24 cellular contexts compared by ENCODE assay signal in the genomic region with DNA sequence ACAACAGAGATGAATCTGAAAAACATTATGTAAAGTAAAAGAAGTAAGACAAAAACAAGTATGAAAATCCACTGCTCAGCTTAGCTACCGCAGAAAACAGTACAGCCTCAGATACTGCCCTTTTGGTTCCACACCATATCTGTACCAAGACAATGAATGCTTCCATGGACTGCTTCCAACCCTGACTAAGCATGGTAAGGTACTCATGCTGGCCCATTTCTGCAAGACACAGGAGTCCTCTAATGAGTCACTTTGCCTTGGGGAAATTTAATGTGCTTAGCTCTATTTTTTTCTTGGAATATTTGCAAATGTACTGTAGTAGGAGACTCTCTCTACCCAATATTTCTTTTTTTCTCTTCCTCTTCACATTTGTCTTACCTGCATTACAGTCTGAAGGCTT.
"Had no signal": no experiment of that assay in that cellular context is flagged by ENCODE, and none has a peak within 500 bp of the region (broad histone marks: within the 10 kb centered on the region; RNA-seq: fewer than 3 reads in every experiment).

No MANE protein-coding gene starts in this region.

- H3K4me1 ChIP-seq: body of pancreas, esophagus squamous epithelium, lower lobe of right lung, testis, upper lobe of right lung had no signal

- H3K36me3 ChIP-seq: esophagus squamous epithelium, lower lobe of right lung, neural progenitor cell, upper lobe of right lung had no signal

- H3K4me3 ChIP-seq: body of pancreas, esophagus squamous epithelium, lower lobe of right lung, neural progenitor cell, testis, upper lobe of right lung had no signal

- H3K27ac ChIP-seq: body of pancreas, esophagus squamous epithelium, lower lobe of right lung, neural progenitor cell, testis, upper lobe of right lung, VCaP had no signal

- FAIRE-seq: colon, endothelial cell of umbilical vein had no signal

- DNase-seq: activated CD4-positive, alpha-beta memory T cell treated with anti-CD3 and anti-CD28 coated beads, Interleukin-2, amount 10 ng/mL, durations not matched to agents 7 days and 5 days; activated CD4-positive, alpha-beta T cell treated with anti-CD3 and anti-CD28 coated beads, Interleukin-2, amount 10 ng/mL, durations not matched to agents 24 days and 14 days; activated effector memory CD4-positive, alpha-beta T cell treated with anti-CD3 and anti-CD28 coated beads, Interleukin-2, amount 50 U/mL, for 16 hours; activated naive CD4-positive, alpha-beta T cell treated with anti-CD3 and anti-CD28 coated beads, Interleukin-2, amount 50 U/mL, for 16 hours; activated naive CD8-positive, alpha-beta T cell treated with anti-CD3 and anti-CD28 coated beads, Interleukin-2, amount 50 U/mL, for 24 hours; body of pancreas; central memory CD4-positive, alpha-beta T cell; effector memory CD8-positive, alpha-beta T cell; esophagus squamous epithelium; foreskin fibroblast; immature natural killer cell; lower lobe of right lung; naive thymus-derived CD8-positive, alpha-beta T cell; stimulated activated CD4-positive, alpha-beta T cell treated with anti-CD3 and anti-CD28 coated beads, Interleukin-2, amount 100 ng/mL, for 48 hours; stimulated activated CD8-positive, alpha-beta memory T cell treated with anti-CD3 and anti-CD28 coated beads, Interleukin-4, amount 100 ng/mL, for 48 hours; stimulated activated naive B cell treated with anti-CD40 and anti-IgM and Interleukin-4, amounts not matched to agents 10 μg/mL and 1 μg/mL and 100 μg/mL, for 72 hours; testis; upper lobe of right lung had no signal

- ATAC-seq: activated CD4-positive, CD25-positive, alpha-beta regulatory T cell treated with anti-CD3 and anti-CD28 coated beads, Interleukin-2, amount 50 U/mL, for 24 hours; activated naive CD8-positive, alpha-beta T cell treated with anti-CD3 and anti-CD28 coated beads, Interleukin-2, amount 50 U/mL, for 24 hours; body of pancreas; effector memory CD8-positive, alpha-beta T cell; left lobe of liver; lower lobe of right lung; naive thymus-derived CD8-positive, alpha-beta T cell; stimulated activated naive B cell treated with anti-CD40 and anti-IgM and Interleukin-4, amounts not matched to agents 10 μg/mL and 1 μg/mL and 100 μg/mL, for 72 hours; upper lobe of right lung had no signal

- H3K27me3 ChIP-seq: body of pancreas, esophagus squamous epithelium, neural progenitor cell, testis, upper lobe of right lung had no signal
